In genomic region chr19:49407079-49407478, GRCh38 we compare ENCODE assay signal across 1 cellular context.
TF ChIP-seq lines count a peak whose summit lies in the region.

No MANE protein-coding gene starts in this region.

TF ChIP-seq in HEK293T, 16 proteins besides CTCF, POLR2A, EP300 and RAD21 (continued from another document):
- no peak for TF ChIP-seq LEF1 (IDR thresholded peaks at IDR 0.05; ENCODE audit: borderline replicate concordance)
- TF ChIP-seq BHLHE40 (IDR thresholded peaks at IDR 0.05; ENCODE audit: borderline replicate concordance): no peak
- no peak for TF ChIP-seq PKNOX1 (IDR thresholded peaks at IDR 0.05)
- TF ChIP-seq FOXA1 (IDR thresholded peaks at IDR 0.05): no peak
- TF ChIP-seq SUZ12 (IDR thresholded peaks at IDR 0.05): no peak
- TF ChIP-seq L3MBTL2 (conservative IDR thresholded peaks at IDR 0.05): no peak
